In the genomic region with DNA sequence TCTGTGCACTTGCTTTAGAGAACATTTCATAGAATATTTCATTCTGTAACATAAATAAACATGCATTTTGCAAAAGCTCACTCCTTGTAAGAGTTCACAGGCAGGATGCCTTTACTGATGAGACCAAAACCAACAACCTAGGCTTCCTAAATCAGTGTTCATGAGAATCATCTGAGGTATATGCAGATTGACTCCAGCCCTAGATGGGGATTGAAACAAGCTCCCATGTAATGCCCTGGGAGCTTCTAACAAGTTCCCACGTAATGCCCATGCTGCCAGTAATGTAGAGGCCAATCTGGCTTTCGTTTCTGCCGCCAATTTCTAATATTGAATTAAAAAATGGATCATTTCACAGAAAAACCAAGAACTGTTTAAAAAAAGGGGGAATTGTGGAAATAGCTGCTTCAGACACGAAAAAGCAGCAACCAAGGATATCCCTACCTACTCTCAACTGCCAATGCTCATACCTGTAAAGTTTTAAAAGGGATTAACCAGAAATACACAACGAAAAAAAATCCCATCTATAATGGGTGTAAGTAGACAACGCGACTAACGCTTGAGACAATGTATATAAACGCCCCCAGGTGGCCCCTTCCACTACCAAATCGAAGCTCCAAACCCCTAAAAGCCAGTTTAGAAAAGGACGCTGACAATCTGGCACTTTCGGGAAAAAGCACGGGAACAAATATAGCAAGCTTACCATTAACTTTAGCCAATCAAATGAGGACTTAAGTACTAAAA, we compare ENCODE assay signal across 8 cellular contexts.
DNase-seq lines count a peak whose midpoint lies in the region; ATAC-seq and TF ChIP-seq lines count a peak whose summit lies in the region.

No MANE protein-coding gene starts in this region.

- H3K9me2 ChIP-seq in SK-N-SH: no peaks in the 10 kb centered on the region

- H3K4me2 ChIP-seq in SK-N-SH: peak overlapping the region; percentile 88

- TF ChIP-seq CTCF in SK-N-SH (IDR thresholded peaks at IDR 0.05) (peak; percentile 27; the same call in 1 of the 2 replicates), choroid plexus epithelial cell (conservative IDR thresholded peaks at IDR 0.05; ENCODE audit: low read depth, low read length) (peak; percentile 34), prostate gland (IDR thresholded peaks at IDR 0.05) (no peak)

- POLR2A ChIA-PET in SK-N-SH (lab: Yijun Ruan, JAX): interaction anchor here (0.5 to 7.6 kb wide), 15 partner anchors 10 to 278 kb away, joined by 3 to 142 read pairs (median 16); a partner anchor contains a TSS

- no peaks in the 10 kb centered on the region for H3K9me3 ChIP-seq in SK-N-SH
- H3K9me3 ChIP-seq in prostate gland: no peaks in the 10 kb centered on the region

- H3F3A ChIP-seq in SK-N-SH (replicated peaks; ENCODE audit: insufficient read depth): peaks cover 70% of the 10 kb centered on the region

- 5% methylated on average over 13 of the region's 13 CpGs for WGBS in SK-N-SH (ENCODE audit: low lambda C conversion rate)
- WGBS in prostate gland: 25% methylated on average over 13 of the region's 13 CpGs

- H2AFZ ChIP-seq in SK-N-SH (ENCODE audit: low read depth): peak overlapping the region; percentile 45

- H3K27ac ChIP-seq in SK-N-SH (ENCODE audit: low read depth in 2 of 2, low read length in 1 of 2): peak overlapping the region; percentile 84
- H3K27ac ChIP-seq in prostate gland: no peak overlapping the region

- no peak; the same call in 1 of the 2 replicates for TF ChIP-seq RAD21 in SK-N-SH (IDR thresholded peaks at IDR 0.05; ENCODE audit: low read length)

- H3K4me3 ChIP-seq in SK-N-SH (ENCODE audit: low read depth in 2 of 2, low read length in 1 of 2) (peak overlapping the region; percentile 66 to 75), choroid plexus epithelial cell (ENCODE audit: low read depth, low read length) (peak overlapping the region; percentile 67), skeletal muscle cell (ENCODE audit: low read depth, low read length) (peak overlapping the region; percentile 59), prostate gland (no peak overlapping the region)

- H3K36me3 ChIP-seq in SK-N-SH (replicated peaks in 1 of 2; ENCODE audit: control insufficient read depth in 1 of 2, insufficient read depth in 2 of 2, low read length in 1 of 2) (no peaks in the 10 kb centered on the region), prostate gland (no peaks in the 10 kb centered on the region)

- no peak for TF ChIP-seq EP300 in SK-N-SH (IDR thresholded peaks at IDR 0.05; ENCODE audit: borderline replicate concordance in 1 of 2, low read depth in 1 of 2, low read length in 1 of 2)

- H3K79me2 ChIP-seq in SK-N-SH (ENCODE audit: insufficient read depth): peaks cover 19% of the 10 kb centered on the region

- no peaks in the 10 kb centered on the region for H3K27me3 ChIP-seq in SK-N-SH (ENCODE audit: insufficient read depth)
- no peaks in the 10 kb centered on the region for H3K27me3 ChIP-seq in prostate gland (replicated peaks; ENCODE audit: insufficient read depth)

- CTCF ChIA-PET in SK-N-SH (lab: Yijun Ruan, JAX): interaction anchor here (1.1 to 3.2 kb wide), 6 partner anchors 8 to 325 kb away, joined by 3 to 13 read pairs (median 4); a partner anchor contains a TSS

- H3K4me1 ChIP-seq in SK-N-SH (ENCODE audit: control insufficient read depth in 1 of 2, insufficient read depth in 2 of 2, low read depth in 1 of 2, low read length in 1 of 2) (peaks cover 0 to 12% of the 10 kb centered on the region in 2 experiments; a peak in 2 of 4 replicates), prostate gland (replicated peaks) (no peaks in the 10 kb centered on the region)

- DNase-seq in SK-N-SH (no peak), NCI-H2227 treated with DMSO at 0.1 percent for 48 hours (lab: John Stamatoyannopoulos, UW) (peak; percentile 56), choroid plexus epithelial cell (ENCODE audit: low read depth) (peak; percentile 36), skeletal muscle cell (ENCODE audit: low read depth) (no peak), NCI-H2029 treated with DMSO at 0.1 percent for 48 hours (lab: John Stamatoyannopoulos, UW) (no peak), NCI-H446 treated with DMSO at 0.1 percent for 48 hours (lab: John Stamatoyannopoulos, UW) (no peak), prostate gland (ENCODE audit: low spot score) (no peak)

- intact Hi-C loops in prostate gland (cut with DNase I): loop anchor here (5.0 kb wide), 1 partner anchor 48 kb away; no protein-coding TSS in a partner anchor

- no peak for TF ChIP-seq POLR2A in prostate gland (IDR thresholded peaks at IDR 0.05)

- H3K9ac ChIP-seq in SK-N-SH: peak overlapping the region; percentile 83

- H4K20me1 ChIP-seq in SK-N-SH (ENCODE audit: insufficient read depth): no peaks in the 10 kb centered on the region

- no peak for ATAC-seq in SK-N-SH treated with all-trans-retinoic acid at 6 μM for 48 hours

TF ChIP-seq in SK-N-SH, 30 proteins besides CTCF, POLR2A, EP300 and RAD21:
- no peak for TF ChIP-seq FOXM1 (IDR thresholded peaks at IDR 0.05; ENCODE audit: low read depth)
- TF ChIP-seq POLR2AphosphoS5 (IDR thresholded peaks at IDR 0.05; ENCODE audit: low read depth, low read length): peak; percentile 58
- 0 out of 2 replicates have a peak, but pooled peaks have one; percentile 6 for TF ChIP-seq TAF1 (IDR thresholded peaks at IDR 0.05; ENCODE audit: borderline replicate concordance, low read depth, low read length)
- peak; percentile 26; the same call in 1 of the 2 replicates for TF ChIP-seq SIN3A (IDR thresholded peaks at IDR 0.05; ENCODE audit: borderline replicate concordance, low read depth, low read length)
- TF ChIP-seq RCOR1 (IDR thresholded peaks at IDR 0.05; ENCODE audit: low read length): peak; percentile 22; the same call in 1 of the 2 replicates
- TF ChIP-seq, protein P1, sequence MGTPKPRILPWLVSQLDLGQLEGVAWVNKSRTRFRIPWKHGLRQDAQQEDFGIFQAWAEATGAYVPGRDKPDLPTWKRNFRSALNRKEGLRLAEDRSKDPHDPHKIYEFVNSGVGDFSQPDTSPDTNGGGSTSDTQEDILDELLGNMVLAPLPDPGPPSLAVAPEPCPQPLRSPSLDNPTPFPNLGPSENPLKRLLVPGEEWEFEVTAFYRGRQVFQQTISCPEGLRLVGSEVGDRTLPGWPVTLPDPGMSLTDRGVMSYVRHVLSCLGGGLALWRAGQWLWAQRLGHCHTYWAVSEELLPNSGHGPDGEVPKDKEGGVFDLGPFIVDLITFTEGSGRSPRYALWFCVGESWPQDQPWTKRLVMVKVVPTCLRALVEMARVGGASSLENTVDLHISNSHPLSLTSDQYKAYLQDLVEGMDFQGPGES (IDR thresholded peaks at IDR 0.05; ENCODE audit: low read depth, low read length): no peak

TF ChIP-seq in SK-N-SH treated with all-trans-retinoic acid at 6 μM for 48 hours, 23 proteins besides CTCF, POLR2A, EP300 and RAD21:
- TF ChIP-seq, protein P2, sequence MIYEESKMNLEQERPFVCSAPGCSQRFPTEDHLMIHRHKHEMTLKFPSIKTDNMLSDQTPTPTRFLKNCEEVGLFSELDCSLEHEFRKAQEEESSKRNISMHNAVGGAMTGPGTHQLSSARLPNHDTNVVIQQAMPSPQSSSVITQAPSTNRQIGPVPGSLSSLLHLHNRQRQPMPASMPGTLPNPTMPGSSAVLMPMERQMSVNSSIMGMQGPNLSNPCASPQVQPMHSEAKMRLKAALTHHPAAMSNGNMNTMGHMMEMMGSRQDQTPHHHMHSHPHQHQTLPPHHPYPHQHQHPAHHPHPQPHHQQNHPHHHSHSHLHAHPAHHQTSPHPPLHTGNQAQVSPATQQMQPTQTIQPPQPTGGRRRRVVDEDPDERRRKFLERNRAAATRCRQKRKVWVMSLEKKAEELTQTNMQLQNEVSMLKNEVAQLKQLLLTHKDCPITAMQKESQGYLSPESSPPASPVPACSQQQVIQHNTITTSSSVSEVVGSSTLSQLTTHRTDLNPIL (CRISPR knock-in tag; IDR thresholded peaks at IDR 0.05; ENCODE audit: low read depth): no peak
- TF ChIP-seq, protein P3, sequence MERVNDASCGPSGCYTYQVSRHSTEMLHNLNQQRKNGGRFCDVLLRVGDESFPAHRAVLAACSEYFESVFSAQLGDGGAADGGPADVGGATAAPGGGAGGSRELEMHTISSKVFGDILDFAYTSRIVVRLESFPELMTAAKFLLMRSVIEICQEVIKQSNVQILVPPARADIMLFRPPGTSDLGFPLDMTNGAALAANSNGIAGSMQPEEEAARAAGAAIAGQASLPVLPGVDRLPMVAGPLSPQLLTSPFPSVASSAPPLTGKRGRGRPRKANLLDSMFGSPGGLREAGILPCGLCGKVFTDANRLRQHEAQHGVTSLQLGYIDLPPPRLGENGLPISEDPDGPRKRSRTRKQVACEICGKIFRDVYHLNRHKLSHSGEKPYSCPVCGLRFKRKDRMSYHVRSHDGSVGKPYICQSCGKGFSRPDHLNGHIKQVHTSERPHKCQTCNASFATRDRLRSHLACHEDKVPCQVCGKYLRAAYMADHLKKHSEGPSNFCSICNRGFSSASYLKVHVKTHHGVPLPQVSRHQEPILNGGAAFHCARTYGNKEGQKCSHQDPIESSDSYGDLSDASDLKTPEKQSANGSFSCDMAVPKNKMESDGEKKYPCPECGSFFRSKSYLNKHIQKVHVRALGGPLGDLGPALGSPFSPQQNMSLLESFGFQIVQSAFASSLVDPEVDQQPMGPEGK (CRISPR knock-in tag; IDR thresholded peaks at IDR 0.05; ENCODE audit: borderline replicate concordance): no peak
- TF ChIP-seq ESRRG (CRISPR knock-in tag; IDR thresholded peaks at IDR 0.05) (no peak), ZC3H10 (CRISPR knock-in tag; IDR thresholded peaks at IDR 0.05) (no peak)

Comparison
In these comparisons a context has a peak if more than half of its experiments do, and no peak if none do; other contexts are left out.
1. DNase-seq: peak in NCI-H2227 treated with DMSO at 0.1 percent for 48 hours (single experiment) and choroid plexus epithelial cell (single experiment); none in SK-N-SH (single experiment), skeletal muscle cell (single experiment), NCI-H2029 treated with DMSO at 0.1 percent for 48 hours (single experiment), NCI-H446 treated with DMSO at 0.1 percent for 48 hours (single experiment) and prostate gland (single experiment).
2. H3K27ac ChIP-seq: peak in SK-N-SH (2 of 2); none in prostate gland (0 of 2).
3. H3K4me3 ChIP-seq: peak in SK-N-SH (2 of 2), choroid plexus epithelial cell (single experiment) and skeletal muscle cell (single experiment); none in prostate gland (0 of 2).
4. CTCF ChIP-seq: peak in SK-N-SH (single experiment) and choroid plexus epithelial cell (single experiment); none in prostate gland (0 of 4).